11 cellular contexts compared by ENCODE assay signal in the genomic region with DNA sequence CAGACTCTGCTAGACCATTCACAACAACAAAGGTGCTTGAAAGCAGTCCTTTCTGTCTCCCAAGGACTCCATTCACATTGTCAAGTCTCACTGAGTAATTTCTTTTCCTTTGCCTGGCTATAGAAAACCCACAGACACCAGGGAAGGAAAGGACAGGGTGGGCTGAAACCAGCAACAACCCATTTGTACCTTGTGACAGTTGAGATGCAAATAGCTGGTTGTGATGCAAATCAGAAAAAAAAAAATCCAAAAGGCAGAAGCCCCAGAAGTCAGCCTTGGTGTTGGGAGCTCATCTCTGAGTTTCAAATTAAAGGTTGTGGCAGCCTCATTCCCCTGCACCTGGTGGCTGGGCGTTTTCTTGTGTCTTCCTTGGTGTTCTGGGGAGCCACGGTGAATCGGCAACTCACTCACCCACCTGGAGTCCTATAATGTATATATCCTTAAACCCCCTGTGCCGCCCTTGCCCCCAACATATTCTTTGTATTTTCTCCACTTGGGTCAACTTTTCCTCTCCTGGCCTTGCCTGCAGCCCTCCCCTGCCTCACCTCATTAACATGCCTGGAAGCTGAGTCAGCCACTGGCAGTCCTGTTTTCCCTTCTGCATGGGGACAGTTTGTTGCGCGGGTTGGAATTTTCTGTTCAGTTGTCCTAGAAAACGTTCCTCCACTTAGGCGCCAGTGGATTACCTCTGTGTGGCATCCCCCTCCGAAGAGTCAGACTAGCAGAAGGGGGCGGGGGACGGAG.
DNase-seq lines count a peak whose midpoint lies in the region; ATAC-seq, FAIRE-seq and TF ChIP-seq lines count a peak whose summit lies in the region.
"Had no signal": no experiment of that assay in that cellular context is flagged by ENCODE, and none has a peak within 500 bp of the region (broad histone marks: within the 10 kb centered on the region; RNA-seq: fewer than 3 reads in every experiment).

No MANE protein-coding gene starts in this region.

- no peaks in the 10 kb centered on the region for H3K9me3 Mint-ChIP-seq in memory B cell
- H3K9me3 Mint-ChIP-seq: activated B cell treated with CpG ODN at 0.5 μM for 24 hours had no signal

- DNase-seq in Right ventricle myocardium inferior (ENCODE audit: missing footprints) (no peak), right atrium auricular region (ENCODE audit: low spot score) (no peak), dorsolateral prefrontal cortex (peak in 4 of 10 donors; percentile 26 to 61 (median 48)), memory B cell (ENCODE audit: low spot score in 2 of 2) (no peak), NOMO-1 treated with dmso at 0.1 percent for 144 hours (lab: John Stamatoyannopoulos, UW; ENCODE audit: unreplicated experiment) (no peak), GM19239 (ENCODE audit: insufficient read length, low spot score) (no peak), NCI-H2029 treated with DMSO at 0.1 percent for 48 hours (lab: John Stamatoyannopoulos, UW) (no peak)
- DNase-seq: activated B cell treated with CpG ODN at 0.5 μM for 24 hours had no signal

- ATAC-seq in Right ventricle myocardium inferior (peak; percentile 27), memory B cell (ENCODE audit: low read depth) (peak; percentile 44), GM19452 (IDR thresholded peaks at IDR 0.05; ENCODE audit: unreplicated experiment) (no peak)
- ATAC-seq: esophagus mucosa had no signal

- TF ChIP-seq CTCF in right atrium auricular region (IDR thresholded peaks at IDR 0.05) = no peak
- TF ChIP-seq CTCF in dorsolateral prefrontal cortex (IDR thresholded peaks at IDR 0.05 in 54 of 56, conservative IDR thresholded peaks at IDR 0.05 in 2 of 56; ENCODE audit: low read depth in 1 of 56, partially characterized antibody in 56 of 56) = no peak

- no peak overlapping the region for H3K27ac Mint-ChIP-seq in memory B cell
- H3K27ac Mint-ChIP-seq: activated B cell treated with CpG ODN at 0.5 μM for 24 hours had no signal

- no peak overlapping the region for H3K4me3 ChIP-seq in right atrium auricular region
- H3K4me3 ChIP-seq in dorsolateral prefrontal cortex = no peak overlapping the region

- no peak overlapping the region for H3K4me3 Mint-ChIP-seq in memory B cell
- H3K4me3 Mint-ChIP-seq: activated B cell treated with CpG ODN at 0.5 μM for 24 hours had no signal

- FAIRE-seq in GM19239 (lab: Jason Lieb, UNC) = no peak

- intact Hi-C loops in Right ventricle myocardium inferior (cut with DNase I) (loop anchor here (5.0 kb wide), 1 partner anchor 305 kb away; a partner anchor contains a TSS), dorsolateral prefrontal cortex (cut with DNase I) (loop anchor here in 1 of 2 donors (5.0 kb wide), 1 partner anchor 305 kb away; a partner anchor contains a TSS)

- H3K4me1 ChIP-seq in right atrium auricular region = peaks cover 0 to 23% of the 10 kb centered on the region in 2 donors

- H3K36me3 ChIP-seq in right atrium auricular region = no peaks in the 10 kb centered on the region

- H3K27ac ChIP-seq in right atrium auricular region = peak overlapping the region in 1 of 2 donors; percentile 21
- peak overlapping the region in 56 of 59 donors; percentile 18 to 87 (median 68) for H3K27ac ChIP-seq in dorsolateral prefrontal cortex
- H3K27ac ChIP-seq: 22Rv1 had no signal

- peaks cover 8% of the 10 kb centered on the region for H3K27me3 Mint-ChIP-seq in memory B cell

- H3K27me3 ChIP-seq in right atrium auricular region = no peaks in the 10 kb centered on the region
- H3K27me3 ChIP-seq in dorsolateral prefrontal cortex = no peaks in the 10 kb centered on the region

- peaks cover 7% of the 10 kb centered on the region for H3K4me1 Mint-ChIP-seq in memory B cell

- no peaks in the 10 kb centered on the region for H3K36me3 Mint-ChIP-seq in memory B cell

- no peaks in the 10 kb centered on the region for H3K9me3 ChIP-seq in right atrium auricular region
